ENCODE assay signal across 21 cellular contexts in genomic region chr12:5087831-5088554, GRCh38. TPM values are rescaled to one million over a fixed set of nuclear protein-coding genes. Genes with fewer than 3 reads are reported as not detected.
DNase-seq lines count a peak whose midpoint lies in the region; ATAC-seq, FAIRE-seq and TF ChIP-seq lines count a peak whose summit lies in the region.
"Had no signal": no experiment of that assay in that cellular context is flagged by ENCODE, and none has a peak within 500 bp of the region (broad histone marks: within the 10 kb centered on the region; RNA-seq: fewer than 3 reads in every experiment).

No MANE protein-coding gene starts in this region.

- H3K36me3 ChIP-seq in SJSA1 (no peaks in the 10 kb centered on the region), fibroblast of lung (ENCODE audit: control insufficient read depth, insufficient read depth, low read length) (no peaks in the 10 kb centered on the region), lower lobe of right lung (no peaks in the 10 kb centered on the region)
- H3K36me3 ChIP-seq: BE2C had no signal

- ATAC-seq in A549 (no peak), lower lobe of right lung (no peak)
- ATAC-seq: GM12878, HepG2 had no signal

- no peak overlapping the region for H3K4me3 ChIP-seq in A549
- H3K4me3 ChIP-seq in SJSA1 = no peak overlapping the region
- no peak overlapping the region for H3K4me3 ChIP-seq in fibroblast of lung (replicated peaks in 1 of 4; ENCODE audit: control extremely low read depth in 1 of 4, insufficient read depth in 1 of 4, low read depth in 3 of 4, low read length in 4 of 4)
- no peak overlapping the region for H3K4me3 ChIP-seq in lower lobe of right lung
- H3K4me3 ChIP-seq: GM12878, GM23248 had no signal

- no peak for TF ChIP-seq POLR2A in A549 (IDR thresholded peaks at IDR 0.05; ENCODE audit: low read length)

- H3K4me1 ChIP-seq in A549 (peaks cover 7% of the 10 kb centered on the region; the same call in 1 of the 3 replicates), SJSA1 (replicated peaks) (peaks cover 52% of the 10 kb centered on the region), fibroblast of lung (ENCODE audit: control insufficient read depth, extremely low read depth, insufficient read depth, low read length) (peaks cover 30% of the 10 kb centered on the region), lower lobe of right lung (no peaks in the 10 kb centered on the region)
- H3K4me1 ChIP-seq: BE2C had no signal

- no peaks in the 10 kb centered on the region for H4K20me1 ChIP-seq in fibroblast of lung (ENCODE audit: control insufficient read depth, extremely low read depth, insufficient read depth, low read length)

- H2AFZ ChIP-seq in fibroblast of lung (ENCODE audit: low read length) = no peak overlapping the region
- H2AFZ ChIP-seq: GM23248 had no signal

- POLR2A ChIA-PET in A549 (lab: Yijun Ruan, JAX) = no interaction called here

- H3K27me3 ChIP-seq in SJSA1 (replicated peaks) = no peaks in the 10 kb centered on the region
- H3K27me3 ChIP-seq in fibroblast of lung (ENCODE audit: control insufficient read depth, insufficient read depth, low read length) = no peaks in the 10 kb centered on the region
- peaks cover 4% of the 10 kb centered on the region for H3K27me3 ChIP-seq in lower lobe of right lung (ENCODE audit: low read depth)

- no peak for TF ChIP-seq CTCF in A549 (IDR thresholded peaks at IDR 0.05)
- no peak for TF ChIP-seq CTCF in fibroblast of lung (conservative IDR thresholded peaks at IDR 0.05 in 1 of 2, IDR thresholded peaks at IDR 0.05 in 1 of 2; ENCODE audit: low read depth in 1 of 2, low read length in 2 of 2)
- TF ChIP-seq CTCF in lower lobe of right lung (IDR thresholded peaks at IDR 0.05) = no peak

- CTCF ChIA-PET in A549 (lab: Yijun Ruan, JAX) = interaction anchor here (2.9 to 9.2 kb wide), 2 partner anchors 66 to 232 kb away, joined by 14 to 121 read pairs; no protein-coding TSS in a partner anchor

- FAIRE-seq in A549 (lab: Jason Lieb, UNC) = no peak
- peak; percentile 82 for FAIRE-seq in urothelium cell line (lab: Jason Lieb, UNC)
- FAIRE-seq: GM12878, GM19239, HepG2 had no signal

- intact Hi-C loops in lower lobe of right lung (cut with DNase I) = loop anchor here (10.0 kb wide), 1 partner anchor 63 kb away; no protein-coding TSS in a partner anchor

- TF ChIP-seq EP300 in A549 (IDR thresholded peaks at IDR 0.05) = no peak

- DNase-seq in A549 (ENCODE audit: low read depth in 1 of 2, low spot score in 1 of 2) (no peak), SJSA1 (ENCODE audit: low read depth in 1 of 2, low spot score in 2 of 2) (no peak), fibroblast of lung (ENCODE audit: low read depth in 2 of 2) (no peak), urothelium cell line (ENCODE audit: low spot score) (no peak), SKM-1 (lab: John Stamatoyannopoulos, UW; ENCODE audit: unreplicated experiment) (no peak), lower lobe of right lung (no peak)
- DNase-seq in central memory CD4-positive, alpha-beta T cell = no peak
- DNase-seq: 8988T; C1 segment of cervical spinal cord; CD4-positive, CD25-positive, alpha-beta regulatory T cell; CD8-positive, alpha-beta memory T cell; COR-L47; DMS 273 treated with DMSO at 0.1 percent for 48 hours; DND-41; H7 had no signal

- H3K4me2 ChIP-seq in A549 (0 out of 3 replicates have a peak overlapping the region, but pooled peaks have one; percentile 8), fibroblast of lung (ENCODE audit: extremely low read depth, insufficient read depth, low read length) (no peak overlapping the region)

- H3K9me3 ChIP-seq in A549 (no peaks in the 10 kb centered on the region), SJSA1 (replicated peaks) (no peaks in the 10 kb centered on the region), fibroblast of lung (ENCODE audit: control insufficient read depth, insufficient read depth, low read depth, low read length) (no peaks in the 10 kb centered on the region), lower lobe of right lung (no peaks in the 10 kb centered on the region)
- H3K9me3 ChIP-seq: BE2C had no signal

- H3K79me2 ChIP-seq in fibroblast of lung (ENCODE audit: control insufficient read depth, insufficient read depth, low read length) = no peaks in the 10 kb centered on the region

- TF ChIP-seq RAD21 in A549 (conservative IDR thresholded peaks at IDR 0.05 in 1 of 2, IDR thresholded peaks at IDR 0.05 in 1 of 2) = no peak

- 41% methylated on average over 13 of the region's 16 CpGs for WGBS in A549 (ENCODE audit: missing lambda C conversion rate)

- H3K27ac ChIP-seq in A549 (peak overlapping the region in 1 of 2 experiments; percentile 18; a peak in 3 of 6 replicates), SJSA1 (peak overlapping the region; percentile 70), fibroblast of lung (ENCODE audit: insufficient read depth, low read length) (peak overlapping the region; percentile 42), lower lobe of right lung (no peak overlapping the region)
- H3K27ac ChIP-seq: GM23248 had no signal

- no peak overlapping the region for H3K9ac ChIP-seq in fibroblast of lung (ENCODE audit: insufficient read depth, low read length)
- H3K9ac ChIP-seq: GM23248 had no signal

TF ChIP-seq in A549, 52 proteins besides CTCF, POLR2A, EP300 and RAD21:
- no peak for TF ChIP-seq HEYL (CRISPR knock-in tag; IDR thresholded peaks at IDR 0.05)
- no peak for TF ChIP-seq RFX5 (IDR thresholded peaks at IDR 0.05)
- TF ChIP-seq, protein P1, sequence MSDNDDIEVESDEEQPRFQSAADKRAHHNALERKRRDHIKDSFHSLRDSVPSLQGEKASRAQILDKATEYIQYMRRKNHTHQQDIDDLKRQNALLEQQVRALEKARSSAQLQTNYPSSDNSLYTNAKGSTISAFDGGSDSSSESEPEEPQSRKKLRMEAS (IDR thresholded peaks at IDR 0.05) = no peak
- no peak for TF ChIP-seq KDM5A (IDR thresholded peaks at IDR 0.05)
- TF ChIP-seq HMGXB4 (CRISPR knock-in tag; IDR thresholded peaks at IDR 0.05; ENCODE audit: borderline replicate concordance) = no peak
- TF ChIP-seq BCL3 (IDR thresholded peaks at IDR 0.05) = no peak
- no peak for TF ChIP-seq RNF2 (IDR thresholded peaks at IDR 0.05; ENCODE audit: borderline replicate concordance, low read depth)
- TF ChIP-seq PHF8 (IDR thresholded peaks at IDR 0.05; ENCODE audit: borderline replicate concordance, low read depth) = no peak
- TF ChIP-seq ZFP36 (IDR thresholded peaks at IDR 0.05; ENCODE audit: borderline replicate concordance, partially characterized antibody) = no peak
- no peak for TF ChIP-seq NR3C1 (IDR thresholded peaks at IDR 0.05)
- no peak for TF ChIP-seq ELK1 (IDR thresholded peaks at IDR 0.05; ENCODE audit: low read depth, low read length)
- no peak for TF ChIP-seq BHLHE40 (IDR thresholded peaks at IDR 0.05; ENCODE audit: low read depth, low read length)
- no peak for TF ChIP-seq RCOR1 (IDR thresholded peaks at IDR 0.05; ENCODE audit: low read depth, low read length)
- TF ChIP-seq EHMT2 (IDR thresholded peaks at IDR 0.05; ENCODE audit: low read depth) = no peak
- TF ChIP-seq POLR2AphosphoS2 (conservative IDR thresholded peaks at IDR 0.05; ENCODE audit: low read length) = no peak
- TF ChIP-seq HOXB5 (CRISPR knock-in tag; IDR thresholded peaks at IDR 0.05) = no peak
- no peak for TF ChIP-seq TFCP2L1 (CRISPR knock-in tag; IDR thresholded peaks at IDR 0.05)

RNA-seq across cellular contexts. Expression of gene KCNA5, which starts 44.3 kb away (rescaled TPM):
- polyA plus RNA-seq in A549 (2011; rRNA removed) (not detected in 2 replicates), A549 (2017; fragmentation: RNase III; extraction: RNeasy Plus Mini Kit Qiagen cat#74134 plus additional on column Dnase treatment) (not detected in 3 replicates), fibroblast of lung (not detected in 2 replicates)
- polyA plus RNA-seq in A549 (2012; cell fraction: cytosol; rRNA removed) = not detected in 2 replicates
- polyA plus RNA-seq in A549 (2012; cell fraction: nucleus; rRNA removed) = not detected in 2 replicates
- not detected in 2 replicates for polyA minus RNA-seq in A549 (2011; rRNA and poly(A)+ RNA removed)
- not detected in 2 replicates for total RNA-seq in SJSA1 (2014; rRNA removed; shearing (Covaris generic))
- total RNA-seq in fibroblast of lung (not detected in 2 replicates), lower lobe of right lung (1.5 TPM)
- polyA plus RNA-seq in fibroblast of lung (2012) = not detected in 2 replicates
- polyA minus RNA-seq in fibroblast of lung (ENCODE audit: low replicate concordance) = not detected in 2 replicates
- total RNA-seq: CD4-positive, CD25-positive, alpha-beta regulatory T cell; CD8-positive, alpha-beta memory T cell; G401; GM23248; HepG2 had no signal
- polyA plus RNA-seq: CD4-positive, CD25-positive, alpha-beta regulatory T cell; CD8-positive, alpha-beta memory T cell; GM23248; HepG2 had no signal
